Comparison of ENCODE assay signal across 8 cellular contexts in the genomic region with DNA sequence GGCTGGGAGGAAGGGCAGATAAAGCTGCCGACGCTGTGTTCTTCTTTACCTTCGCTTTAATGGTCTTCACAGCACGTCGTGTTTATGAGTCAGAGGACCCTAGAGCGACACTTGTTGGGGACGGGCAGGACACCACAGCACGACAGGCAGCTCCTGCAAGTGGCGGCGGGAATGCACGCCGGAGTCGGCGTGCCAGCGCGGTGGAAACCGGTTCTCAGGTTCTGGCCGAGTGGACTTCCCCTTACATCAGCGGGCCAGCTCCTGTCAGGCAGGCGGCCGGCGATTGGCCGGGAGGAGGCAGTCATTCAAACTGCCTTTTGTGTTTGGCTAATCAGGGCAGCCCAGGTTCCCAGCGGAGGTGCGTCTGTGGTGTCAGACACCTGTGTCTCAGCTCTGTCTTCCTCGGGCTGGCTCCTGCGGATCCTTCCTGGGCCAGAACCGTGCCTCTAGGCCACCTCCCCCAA.
A peak's percentile ranks its signal among the peaks of the same experiment; 100 is the strongest.
DNase-seq lines count a peak whose midpoint lies in the region; ATAC-seq and TF ChIP-seq lines count a peak whose summit lies in the region.

No MANE protein-coding gene starts in this region.

- H3K9me3 Mint-ChIP-seq in Calu3 (ENCODE audit: low read depth, unreplicated experiment), result no peaks in the 10 kb centered on the region
- no peaks in the 10 kb centered on the region for H3K9me3 Mint-ChIP-seq in activated naive CD8-positive, alpha-beta T cell treated with anti-CD3 and anti-CD28 coated beads, Interleukin-2, amount 50 U/mL, for 24 hours

- WGBS in ovary, 3 donors, result 47 to 50% (median 49%) methylated on average over 28 of the region's 28 CpGs

- peak overlapping the region; percentile 28 for H3K4me3 ChIP-seq in ovary

- peaks cover 50% of the 10 kb centered on the region for H3K36me3 Mint-ChIP-seq in Calu3 (ENCODE audit: insufficient read depth, unreplicated experiment)
- H3K36me3 Mint-ChIP-seq in activated naive CD8-positive, alpha-beta T cell treated with anti-CD3 and anti-CD28 coated beads, Interleukin-2, amount 50 U/mL, for 24 hours (ENCODE audit: low read depth), result no peaks in the 10 kb centered on the region

- intact Hi-C loops in Calu3 (cut with micrococcal nuclease; ENCODE audit: unreplicated experiment) (loop anchor here (2.0 to 5.0 kb wide), 2 partner anchors 37 to 74 kb away; no protein-coding TSS in a partner anchor), left ventricle myocardium superior (cut with micrococcal nuclease) (loop anchor here (10.0 kb wide), 1 partner anchor 71 kb away; no protein-coding TSS in a partner anchor), ovary (cut with DNase I) (no loop called here)

- no peaks in the 10 kb centered on the region for H3K27me3 ChIP-seq in ovary

- no peaks in the 10 kb centered on the region for H3K36me3 ChIP-seq in ovary

- H3K27ac Mint-ChIP-seq in Calu3 (ENCODE audit: unreplicated experiment), result peak overlapping the region; percentile 50
- no peak overlapping the region for H3K27ac Mint-ChIP-seq in activated naive CD8-positive, alpha-beta T cell treated with anti-CD3 and anti-CD28 coated beads, Interleukin-2, amount 50 U/mL, for 24 hours

- DNase-seq in Calu3, result peak; percentile 89
- DNase-seq in NCI-H1417 treated with DMSO at 0.1 percent for 48 hours (lab: John Stamatoyannopoulos, UW), result peak; percentile 67
- DNase-seq in activated naive CD8-positive, alpha-beta T cell treated with anti-CD3 and anti-CD28 coated beads, Interleukin-2, amount 50 U/mL, for 24 hours, result peak; percentile 29
- DNase-seq in left ventricle myocardium superior, result peak; percentile 87
- DNase-seq in ovary, result peak in 3 of 5 donors; percentile 32 to 43 (median 41)
- no peak for DNase-seq in NAMALWA (ENCODE audit: low spot score)

- TF ChIP-seq POLR2A in ovary (IDR thresholded peaks at IDR 0.05), result no peak

- H3K9me3 ChIP-seq in ovary, result no peaks in the 10 kb centered on the region

- H3K4me1 Mint-ChIP-seq in Calu3 (ENCODE audit: low read depth, unreplicated experiment), result peaks cover 37% of the 10 kb centered on the region
- H3K4me1 Mint-ChIP-seq in activated naive CD8-positive, alpha-beta T cell treated with anti-CD3 and anti-CD28 coated beads, Interleukin-2, amount 50 U/mL, for 24 hours, result peaks cover 9% of the 10 kb centered on the region

- ATAC-seq in GM21447 (IDR thresholded peaks at IDR 0.05; ENCODE audit: unreplicated experiment) (peak; percentile 90), left ventricle myocardium superior (peak; percentile 91), GM21528 (IDR thresholded peaks at IDR 0.05; ENCODE audit: low FRiP score, unreplicated experiment) (no peak)
- peak; percentile 64 for ATAC-seq in activated naive CD8-positive, alpha-beta T cell treated with anti-CD3 and anti-CD28 coated beads, Interleukin-2, amount 50 U/mL, for 24 hours

- peaks cover 6% of the 10 kb centered on the region for H3K4me1 ChIP-seq in ovary (ENCODE audit: insufficient read depth)

- TF ChIP-seq EP300 in ovary (IDR thresholded peaks at IDR 0.05), result no peak

- H3K4me3 Mint-ChIP-seq in Calu3 (ENCODE audit: low read depth, unreplicated experiment), result peak overlapping the region; percentile 77
- peak overlapping the region; percentile 45 for H3K4me3 Mint-ChIP-seq in activated naive CD8-positive, alpha-beta T cell treated with anti-CD3 and anti-CD28 coated beads, Interleukin-2, amount 50 U/mL, for 24 hours

- H3K27ac ChIP-seq in ovary, result no peak overlapping the region

- CTCF ChIA-PET in Calu3 (lab: Charles Lee), result interaction anchor here (0.8 to 1.2 kb wide), 7 partner anchors 14 to 135 kb away, joined by 3 to 4 read pairs (median 3); no protein-coding TSS in a partner anchor

- BruUV-seq in Calu3 (replicated peaks; lab: Mats Ljungman, UMichigan), result no TSS peak

- TF ChIP-seq CTCF in Calu3 (IDR thresholded peaks at IDR 0.05; ENCODE audit: unreplicated experiment) (no peak), ovary (IDR thresholded peaks at IDR 0.05) (no peak)

- H3K27me3 Mint-ChIP-seq in Calu3 (ENCODE audit: unreplicated experiment), result no peaks in the 10 kb centered on the region
- peaks cover 62% of the 10 kb centered on the region for H3K27me3 Mint-ChIP-seq in activated naive CD8-positive, alpha-beta T cell treated with anti-CD3 and anti-CD28 coated beads, Interleukin-2, amount 50 U/mL, for 24 hours

Comparison
In these comparisons a context has a peak if more than half of its experiments do, and no peak if none do; other contexts are left out.
1. intact Hi-C loops: an anchor here in Calu3 (2.0 to 5.0 kb wide) and left ventricle myocardium superior (10.0 kb wide); none called in ovary.